ENCODE assay signal across 1 cellular context in the genomic region with DNA sequence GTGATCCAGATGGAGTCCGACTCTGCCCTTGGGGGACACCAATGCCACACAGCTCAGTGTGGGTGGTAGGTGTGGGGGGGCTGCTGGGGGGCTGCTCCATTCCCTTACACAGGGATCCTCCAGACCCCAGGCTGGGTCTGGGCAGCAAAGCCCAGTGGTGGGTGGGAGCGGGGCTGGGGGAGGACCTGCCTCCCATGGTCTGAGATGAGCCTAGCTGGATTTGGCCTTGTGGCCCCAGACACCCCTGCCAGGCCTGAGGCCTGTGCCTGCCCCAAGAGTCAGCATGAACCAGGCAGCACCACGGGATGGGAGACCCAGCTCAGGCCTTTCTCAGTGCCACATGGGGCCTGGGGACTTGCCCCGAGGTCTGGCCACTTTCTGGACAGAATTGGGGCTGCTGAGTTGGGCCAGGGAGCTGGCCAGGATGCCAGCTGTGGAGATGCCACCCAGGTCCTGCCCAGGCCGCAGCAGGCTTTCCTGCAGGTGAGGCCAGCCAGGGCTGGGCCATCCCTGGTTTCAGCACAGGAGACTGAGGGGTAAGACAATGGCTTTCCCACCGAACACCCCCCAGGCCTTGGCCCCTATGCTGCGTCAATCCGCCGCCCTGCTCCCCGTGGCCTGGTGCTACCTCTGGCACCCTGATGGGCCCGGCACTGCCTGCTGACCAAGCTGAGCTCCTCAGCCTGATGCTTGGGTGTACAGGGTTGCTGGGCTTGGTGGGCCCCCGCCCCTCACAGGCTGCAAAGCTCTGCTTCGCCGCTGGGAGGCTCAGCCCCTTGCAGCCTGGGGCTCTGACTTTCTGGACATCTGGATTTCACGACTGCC.
TF ChIP-seq lines count a peak whose summit lies in the region.

No MANE protein-coding gene starts in this region.

TF ChIP-seq in HepG2, 621 proteins besides CTCF, POLR2A, EP300 and RAD21 (continued from another document and continues in another):
- TF ChIP-seq RFX5 (IDR thresholded peaks at IDR 0.05; ENCODE audit: low read depth, low read length) (no peak), HNRNPLL (IDR thresholded peaks at IDR 0.05; ENCODE audit: low read depth, low read length, poor library complexity, severe bottlenecking) (no peak), ZNF33A (CRISPR knock-in tag; IDR thresholded peaks at IDR 0.05; ENCODE audit: borderline replicate concordance) (no peak), CENPX (CRISPR knock-in tag; IDR thresholded peaks at IDR 0.05) (no peak), EZH2 (conservative IDR thresholded peaks at IDR 0.05; ENCODE audit: low read depth, low read length) (no peak), RFXANK (CRISPR knock-in tag; IDR thresholded peaks at IDR 0.05) (no peak), ZNF33B (CRISPR knock-in tag; IDR thresholded peaks at IDR 0.05) (no peak), POGZ (CRISPR knock-in tag; IDR thresholded peaks at IDR 0.05) (no peak), ZNF430 (CRISPR knock-in tag; IDR thresholded peaks at IDR 0.05) (0 out of 2 replicates have a peak, but pooled peaks have one; percentile 28), SMARCE1 (IDR thresholded peaks at IDR 0.05; ENCODE audit: borderline replicate concordance) (no peak), NR2C2 (CRISPR knock-in tag; IDR thresholded peaks at IDR 0.05; ENCODE audit: borderline replicate concordance) (no peak), PHF8 (CRISPR knock-in tag; IDR thresholded peaks at IDR 0.05) (peak; percentile 11; the same call in 1 of the 2 replicates), ZNF496 (CRISPR knock-in tag; IDR thresholded peaks at IDR 0.05; ENCODE audit: insufficient replicate concordance) (no peak), ARID2 (CRISPR knock-in tag; IDR thresholded peaks at IDR 0.05; ENCODE audit: borderline replicate concordance) (no peak), XRCC5 (optimal IDR thresholded peaks at IDR 0.05; ENCODE audit: low read length) (peak; percentile 51), ZNF350 (CRISPR knock-in tag; IDR thresholded peaks at IDR 0.05; ENCODE audit: borderline replicate concordance, low read depth) (no peak), ERF (CRISPR knock-in tag; IDR thresholded peaks at IDR 0.05) (no peak), PHF5A (CRISPR knock-in tag; IDR thresholded peaks at IDR 0.05; ENCODE audit: low read depth, unreplicated experiment) (no peak), ZNF563 (CRISPR knock-in tag; IDR thresholded peaks at IDR 0.05) (no peak), ZNF501 (CRISPR knock-in tag; IDR thresholded peaks at IDR 0.05) (0 out of 2 replicates have a peak, but pooled peaks have one; percentile 20), ISX (CRISPR knock-in tag; conservative IDR thresholded peaks at IDR 0.05) (0 out of 2 replicates have a peak, but pooled peaks have one; percentile 21), ZNF841 (CRISPR knock-in tag; IDR thresholded peaks at IDR 0.05; ENCODE audit: borderline replicate concordance) (no peak), NONO (IDR thresholded peaks at IDR 0.05) (no peak), NONO (CRISPR knock-in tag; conservative IDR thresholded peaks at IDR 0.05) (peak; percentile 39; the same call in 1 of the 2 replicates), ZNF383 (CRISPR knock-in tag; IDR thresholded peaks at IDR 0.05; ENCODE audit: borderline replicate concordance) (no peak), RBM22 (optimal IDR thresholded peaks at IDR 0.05; ENCODE audit: low read length) (no peak), SCMH1 (CRISPR knock-in tag; IDR thresholded peaks at IDR 0.05; ENCODE audit: borderline replicate concordance) (no peak)
- TF ChIP-seq, protein P1, sequence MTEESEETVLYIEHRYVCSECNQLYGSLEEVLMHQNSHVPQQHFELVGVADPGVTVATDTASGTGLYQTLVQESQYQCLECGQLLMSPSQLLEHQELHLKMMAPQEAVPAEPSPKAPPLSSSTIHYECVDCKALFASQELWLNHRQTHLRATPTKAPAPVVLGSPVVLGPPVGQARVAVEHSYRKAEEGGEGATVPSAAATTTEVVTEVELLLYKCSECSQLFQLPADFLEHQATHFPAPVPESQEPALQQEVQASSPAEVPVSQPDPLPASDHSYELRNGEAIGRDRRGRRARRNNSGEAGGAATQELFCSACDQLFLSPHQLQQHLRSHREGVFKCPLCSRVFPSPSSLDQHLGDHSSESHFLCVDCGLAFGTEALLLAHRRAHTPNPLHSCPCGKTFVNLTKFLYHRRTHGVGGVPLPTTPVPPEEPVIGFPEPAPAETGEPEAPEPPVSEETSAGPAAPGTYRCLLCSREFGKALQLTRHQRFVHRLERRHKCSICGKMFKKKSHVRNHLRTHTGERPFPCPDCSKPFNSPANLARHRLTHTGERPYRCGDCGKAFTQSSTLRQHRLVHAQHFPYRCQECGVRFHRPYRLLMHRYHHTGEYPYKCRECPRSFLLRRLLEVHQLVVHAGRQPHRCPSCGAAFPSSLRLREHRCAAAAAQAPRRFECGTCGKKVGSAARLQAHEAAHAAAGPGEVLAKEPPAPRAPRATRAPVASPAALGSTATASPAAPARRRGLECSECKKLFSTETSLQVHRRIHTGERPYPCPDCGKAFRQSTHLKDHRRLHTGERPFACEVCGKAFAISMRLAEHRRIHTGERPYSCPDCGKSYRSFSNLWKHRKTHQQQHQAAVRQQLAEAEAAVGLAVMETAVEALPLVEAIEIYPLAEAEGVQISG (CRISPR knock-in tag; IDR thresholded peaks at IDR 0.05): peak; percentile 37
- TF ChIP-seq, protein P2, sequence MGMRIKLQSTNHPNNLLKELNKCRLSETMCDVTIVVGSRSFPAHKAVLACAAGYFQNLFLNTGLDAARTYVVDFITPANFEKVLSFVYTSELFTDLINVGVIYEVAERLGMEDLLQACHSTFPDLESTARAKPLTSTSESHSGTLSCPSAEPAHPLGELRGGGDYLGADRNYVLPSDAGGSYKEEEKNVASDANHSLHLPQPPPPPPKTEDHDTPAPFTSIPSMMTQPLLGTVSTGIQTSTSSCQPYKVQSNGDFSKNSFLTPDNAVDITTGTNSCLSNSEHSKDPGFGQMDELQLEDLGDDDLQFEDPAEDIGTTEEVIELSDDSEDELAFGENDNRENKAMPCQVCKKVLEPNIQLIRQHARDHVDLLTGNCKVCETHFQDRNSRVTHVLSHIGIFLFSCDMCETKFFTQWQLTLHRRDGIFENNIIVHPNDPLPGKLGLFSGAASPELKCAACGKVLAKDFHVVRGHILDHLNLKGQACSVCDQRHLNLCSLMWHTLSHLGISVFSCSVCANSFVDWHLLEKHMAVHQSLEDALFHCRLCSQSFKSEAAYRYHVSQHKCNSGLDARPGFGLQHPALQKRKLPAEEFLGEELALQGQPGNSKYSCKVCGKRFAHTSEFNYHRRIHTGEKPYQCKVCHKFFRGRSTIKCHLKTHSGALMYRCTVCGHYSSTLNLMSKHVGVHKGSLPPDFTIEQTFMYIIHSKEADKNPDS (CRISPR knock-in tag; IDR thresholded peaks at IDR 0.05): no peak
- TF ChIP-seq, protein P3, sequence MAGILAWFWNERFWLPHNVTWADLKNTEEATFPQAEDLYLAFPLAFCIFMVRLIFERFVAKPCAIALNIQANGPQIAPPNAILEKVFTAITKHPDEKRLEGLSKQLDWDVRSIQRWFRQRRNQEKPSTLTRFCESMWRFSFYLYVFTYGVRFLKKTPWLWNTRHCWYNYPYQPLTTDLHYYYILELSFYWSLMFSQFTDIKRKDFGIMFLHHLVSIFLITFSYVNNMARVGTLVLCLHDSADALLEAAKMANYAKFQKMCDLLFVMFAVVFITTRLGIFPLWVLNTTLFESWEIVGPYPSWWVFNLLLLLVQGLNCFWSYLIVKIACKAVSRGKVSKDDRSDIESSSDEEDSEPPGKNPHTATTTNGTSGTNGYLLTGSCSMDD (CRISPR knock-in tag; IDR thresholded peaks at IDR 0.05): no peak
- TF ChIP-seq, protein P4, sequence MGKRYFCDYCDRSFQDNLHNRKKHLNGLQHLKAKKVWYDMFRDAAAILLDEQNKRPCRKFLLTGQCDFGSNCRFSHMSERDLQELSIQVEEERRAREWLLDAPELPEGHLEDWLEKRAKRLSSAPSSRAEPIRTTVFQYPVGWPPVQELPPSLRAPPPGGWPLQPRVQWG (CRISPR knock-in tag; IDR thresholded peaks at IDR 0.05; ENCODE audit: borderline replicate concordance, low read depth): no peak
- TF ChIP-seq, protein P5, sequence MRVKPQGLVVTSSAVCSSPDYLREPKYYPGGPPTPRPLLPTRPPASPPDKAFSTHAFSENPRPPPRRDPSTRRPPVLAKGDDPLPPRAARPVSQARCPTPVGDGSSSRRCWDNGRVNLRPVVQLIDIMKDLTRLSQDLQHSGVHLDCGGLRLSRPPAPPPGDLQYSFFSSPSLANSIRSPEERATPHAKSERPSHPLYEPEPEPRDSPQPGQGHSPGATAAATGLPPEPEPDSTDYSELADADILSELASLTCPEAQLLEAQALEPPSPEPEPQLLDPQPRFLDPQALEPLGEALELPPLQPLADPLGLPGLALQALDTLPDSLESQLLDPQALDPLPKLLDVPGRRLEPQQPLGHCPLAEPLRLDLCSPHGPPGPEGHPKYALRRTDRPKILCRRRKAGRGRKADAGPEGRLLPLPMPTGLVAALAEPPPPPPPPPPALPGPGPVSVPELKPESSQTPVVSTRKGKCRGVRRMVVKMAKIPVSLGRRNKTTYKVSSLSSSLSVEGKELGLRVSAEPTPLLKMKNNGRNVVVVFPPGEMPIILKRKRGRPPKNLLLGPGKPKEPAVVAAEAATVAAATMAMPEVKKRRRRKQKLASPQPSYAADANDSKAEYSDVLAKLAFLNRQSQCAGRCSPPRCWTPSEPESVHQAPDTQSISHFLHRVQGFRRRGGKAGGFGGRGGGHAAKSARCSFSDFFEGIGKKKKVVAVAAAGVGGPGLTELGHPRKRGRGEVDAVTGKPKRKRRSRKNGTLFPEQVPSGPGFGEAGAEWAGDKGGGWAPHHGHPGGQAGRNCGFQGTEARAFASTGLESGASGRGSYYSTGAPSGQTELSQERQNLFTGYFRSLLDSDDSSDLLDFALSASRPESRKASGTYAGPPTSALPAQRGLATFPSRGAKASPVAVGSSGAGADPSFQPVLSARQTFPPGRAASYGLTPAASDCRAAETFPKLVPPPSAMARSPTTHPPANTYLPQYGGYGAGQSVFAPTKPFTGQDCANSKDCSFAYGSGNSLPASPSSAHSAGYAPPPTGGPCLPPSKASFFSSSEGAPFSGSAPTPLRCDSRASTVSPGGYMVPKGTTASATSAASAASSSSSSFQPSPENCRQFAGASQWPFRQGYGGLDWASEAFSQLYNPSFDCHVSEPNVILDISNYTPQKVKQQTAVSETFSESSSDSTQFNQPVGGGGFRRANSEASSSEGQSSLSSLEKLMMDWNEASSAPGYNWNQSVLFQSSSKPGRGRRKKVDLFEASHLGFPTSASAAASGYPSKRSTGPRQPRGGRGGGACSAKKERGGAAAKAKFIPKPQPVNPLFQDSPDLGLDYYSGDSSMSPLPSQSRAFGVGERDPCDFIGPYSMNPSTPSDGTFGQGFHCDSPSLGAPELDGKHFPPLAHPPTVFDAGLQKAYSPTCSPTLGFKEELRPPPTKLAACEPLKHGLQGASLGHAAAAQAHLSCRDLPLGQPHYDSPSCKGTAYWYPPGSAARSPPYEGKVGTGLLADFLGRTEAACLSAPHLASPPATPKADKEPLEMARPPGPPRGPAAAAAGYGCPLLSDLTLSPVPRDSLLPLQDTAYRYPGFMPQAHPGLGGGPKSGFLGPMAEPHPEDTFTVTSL (CRISPR knock-in tag; IDR thresholded peaks at IDR 0.05; ENCODE audit: borderline replicate concordance): no peak
- TF ChIP-seq, protein P6, sequence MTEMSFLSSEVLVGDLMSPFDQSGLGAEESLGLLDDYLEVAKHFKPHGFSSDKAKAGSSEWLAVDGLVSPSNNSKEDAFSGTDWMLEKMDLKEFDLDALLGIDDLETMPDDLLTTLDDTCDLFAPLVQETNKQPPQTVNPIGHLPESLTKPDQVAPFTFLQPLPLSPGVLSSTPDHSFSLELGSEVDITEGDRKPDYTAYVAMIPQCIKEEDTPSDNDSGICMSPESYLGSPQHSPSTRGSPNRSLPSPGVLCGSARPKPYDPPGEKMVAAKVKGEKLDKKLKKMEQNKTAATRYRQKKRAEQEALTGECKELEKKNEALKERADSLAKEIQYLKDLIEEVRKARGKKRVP (CRISPR knock-in tag; IDR thresholded peaks at IDR 0.05): no peak
- TF ChIP-seq, protein P7, sequence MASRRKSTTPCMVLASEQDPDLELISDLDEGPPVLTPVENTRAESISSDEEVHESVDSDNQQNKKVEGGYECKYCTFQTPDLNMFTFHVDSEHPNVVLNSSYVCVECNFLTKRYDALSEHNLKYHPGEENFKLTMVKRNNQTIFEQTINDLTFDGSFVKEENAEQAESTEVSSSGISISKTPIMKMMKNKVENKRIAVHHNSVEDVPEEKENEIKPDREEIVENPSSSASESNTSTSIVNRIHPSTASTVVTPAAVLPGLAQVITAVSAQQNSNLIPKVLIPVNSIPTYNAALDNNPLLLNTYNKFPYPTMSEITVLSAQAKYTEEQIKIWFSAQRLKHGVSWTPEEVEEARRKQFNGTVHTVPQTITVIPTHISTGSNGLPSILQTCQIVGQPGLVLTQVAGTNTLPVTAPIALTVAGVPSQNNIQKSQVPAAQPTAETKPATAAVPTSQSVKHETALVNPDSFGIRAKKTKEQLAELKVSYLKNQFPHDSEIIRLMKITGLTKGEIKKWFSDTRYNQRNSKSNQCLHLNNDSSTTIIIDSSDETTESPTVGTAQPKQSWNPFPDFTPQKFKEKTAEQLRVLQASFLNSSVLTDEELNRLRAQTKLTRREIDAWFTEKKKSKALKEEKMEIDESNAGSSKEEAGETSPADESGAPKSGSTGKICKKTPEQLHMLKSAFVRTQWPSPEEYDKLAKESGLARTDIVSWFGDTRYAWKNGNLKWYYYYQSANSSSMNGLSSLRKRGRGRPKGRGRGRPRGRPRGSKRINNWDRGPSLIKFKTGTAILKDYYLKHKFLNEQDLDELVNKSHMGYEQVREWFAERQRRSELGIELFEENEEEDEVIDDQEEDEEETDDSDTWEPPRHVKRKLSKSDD (CRISPR knock-in tag; IDR thresholded peaks at IDR 0.05; ENCODE audit: low read depth): no peak
- TF ChIP-seq, protein P8, sequence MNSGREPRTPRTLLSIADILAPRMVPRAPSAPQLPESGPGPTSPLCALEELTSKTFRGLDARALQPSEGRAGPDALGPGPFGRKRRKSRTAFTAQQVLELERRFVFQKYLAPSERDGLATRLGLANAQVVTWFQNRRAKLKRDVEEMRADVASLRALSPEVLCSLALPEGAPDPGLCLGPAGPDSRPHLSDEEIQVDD (CRISPR knock-in tag; IDR thresholded peaks at IDR 0.05; ENCODE audit: borderline replicate concordance): no peak
- TF ChIP-seq, protein P9, sequence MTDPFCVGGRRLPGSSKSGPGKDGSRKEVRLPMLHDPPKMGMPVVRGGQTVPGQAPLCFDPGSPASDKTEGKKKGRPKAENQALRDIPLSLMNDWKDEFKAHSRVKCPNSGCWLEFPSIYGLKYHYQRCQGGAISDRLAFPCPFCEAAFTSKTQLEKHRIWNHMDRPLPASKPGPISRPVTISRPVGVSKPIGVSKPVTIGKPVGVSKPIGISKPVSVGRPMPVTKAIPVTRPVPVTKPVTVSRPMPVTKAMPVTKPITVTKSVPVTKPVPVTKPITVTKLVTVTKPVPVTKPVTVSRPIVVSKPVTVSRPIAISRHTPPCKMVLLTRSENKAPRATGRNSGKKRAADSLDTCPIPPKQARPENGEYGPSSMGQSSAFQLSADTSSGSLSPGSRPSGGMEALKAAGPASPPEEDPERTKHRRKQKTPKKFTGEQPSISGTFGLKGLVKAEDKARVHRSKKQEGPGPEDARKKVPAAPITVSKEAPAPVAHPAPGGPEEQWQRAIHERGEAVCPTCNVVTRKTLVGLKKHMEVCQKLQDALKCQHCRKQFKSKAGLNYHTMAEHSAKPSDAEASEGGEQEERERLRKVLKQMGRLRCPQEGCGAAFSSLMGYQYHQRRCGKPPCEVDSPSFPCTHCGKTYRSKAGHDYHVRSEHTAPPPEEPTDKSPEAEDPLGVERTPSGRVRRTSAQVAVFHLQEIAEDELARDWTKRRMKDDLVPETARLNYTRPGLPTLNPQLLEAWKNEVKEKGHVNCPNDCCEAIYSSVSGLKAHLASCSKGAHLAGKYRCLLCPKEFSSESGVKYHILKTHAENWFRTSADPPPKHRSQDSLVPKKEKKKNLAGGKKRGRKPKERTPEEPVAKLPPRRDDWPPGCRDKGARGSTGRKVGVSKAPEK (CRISPR knock-in tag; IDR thresholded peaks at IDR 0.05; ENCODE audit: borderline replicate concordance): no peak
